Comparison of ENCODE assay signal across 9 cellular contexts in genomic region chr5:171419663-171420428, GRCh38. TPM values are rescaled to one million over a fixed set of nuclear protein-coding genes. Genes with fewer than 3 reads are reported as not detected.
A peak's percentile ranks its signal among the peaks of the same experiment; 100 is the strongest.
DNase-seq lines count a peak whose midpoint lies in the region; ATAC-seq and TF ChIP-seq lines count a peak whose summit lies in the region.
"Had no signal": no experiment of that assay in that cellular context is flagged by ENCODE, and none has a peak within 500 bp of the region (broad histone marks: within the 10 kb centered on the region; RNA-seq: fewer than 3 reads in every experiment).

No MANE protein-coding gene starts in this region.

- H3K36me3 Mint-ChIP-seq in brain = no peaks in the 10 kb centered on the region

- no peak for ATAC-seq in HG02763 (IDR thresholded peaks at IDR 0.05; ENCODE audit: unreplicated experiment)

- peaks cover 36% of the 10 kb centered on the region for H3K27me3 Mint-ChIP-seq in brain

- peaks cover 0 to 3% (median 0%) of the 10 kb centered on the region in 5 experiments for H3K9me3 Mint-ChIP-seq in brain

- H3K36me3 ChIP-seq in H7 (replicated peaks; ENCODE audit: control insufficient read depth, insufficient read depth, low read length) = no peaks in the 10 kb centered on the region

- H3K4me3 ChIP-seq in H7 (ENCODE audit: insufficient read depth, low read depth, low read length) = peak overlapping the region; percentile 69

- peak overlapping the region; percentile 83 to 94 (median 87) for H3K4me3 Mint-ChIP-seq in brain

- no peak for TF ChIP-seq CTCF in brain (conservative IDR thresholded peaks at IDR 0.05)

- DNase-seq in GDM1 (lab: John Stamatoyannopoulos, UW) (peak; percentile 20), H7 (peak; percentile 83), NCI-H526 treated with DMSO at 0.1 percent for 48 hours (lab: John Stamatoyannopoulos, UW) (peak; percentile 11), iPS-NIHi7 (ENCODE audit: extremely low spot score) (peak; percentile 31), RKO (ENCODE audit: low spot score) (no peak)
- peak; percentile 26 for DNase-seq in stimulated activated CD4-positive, alpha-beta T cell treated with anti-CD3 and anti-CD28 coated beads, Interleukin-4, amount 100 ng/mL, for 24 hours

- H3K4me1 Mint-ChIP-seq in brain = peaks cover 30% of the 10 kb centered on the region

- peaks cover 36% of the 10 kb centered on the region for H3K27me3 ChIP-seq in H7 (ENCODE audit: control insufficient read depth, insufficient read depth, low read length)

- peak overlapping the region in 2 of 5 experiments; percentile 89 for H3K27ac Mint-ChIP-seq in brain

RNA-seq across cellular contexts. Expression of gene FGF18, which starts 0.4 kb away (rescaled TPM):
- total RNA-seq in H7 (2014; rRNA removed; shearing (Covaris generic)) = 1.9 TPM in 2 replicates
- 0.58 TPM for polyA plus RNA-seq in brain (ENCODE audit: insufficient read depth, low read depth, low replicate concordance)
- total RNA-seq: T-helper 1 cell treated with Interleukin-12 subunit alpha and Interleukin-12 subunit beta and Interleukin-4 antibody, amounts not matched to agents 30 ng/mL and 1 ng/mL, for 36 hours had no signal

RNA-seq across cellular contexts. Expression of gene NPM1, which starts 32.2 kb away (rescaled TPM):
- total RNA-seq in H7 (2014; rRNA removed; shearing (Covaris generic)) = 2,089 and 3,527 TPM in 2 replicates
- polyA plus RNA-seq in brain (ENCODE audit: insufficient read depth, low read depth, low replicate concordance) = 407 TPM
